In genomic region chrX:72959971-72960370, GRCh38 we compare ENCODE assay signal across 5 cellular contexts. TPM values are rescaled to one million over a fixed set of nuclear protein-coding genes. Genes with fewer than 3 reads are reported as not detected.
"Had no signal": no experiment of that assay in that cellular context is flagged by ENCODE, and none has a peak within 500 bp of the region (broad histone marks: within the 10 kb centered on the region; RNA-seq: fewer than 3 reads in every experiment).

No MANE protein-coding gene starts in this region.

RNA-seq across cellular contexts. Expression of gene DMRTC1, which starts 16.3 kb away (rescaled TPM):
- total RNA-seq: HT-29, HT1080, IMR-90, K562 had no signal
- polyA plus RNA-seq: IMR-90, K562 had no signal

RNA-seq across cellular contexts. Expression of gene FAM236A, which starts 22.0 kb away (rescaled TPM):
- total RNA-seq: HT-29, HT1080, IMR-90, K562 had no signal
- polyA plus RNA-seq: IgD-negative memory B cell, IMR-90, K562 had no signal

RNA-seq across cellular contexts. Expression of gene PABPC1L2B, which starts 42.8 kb away (rescaled TPM):
- total RNA-seq: HT-29, HT1080, IMR-90, K562 had no signal
- polyA plus RNA-seq: IgD-negative memory B cell, IMR-90, K562 had no signal

RNA-seq across cellular contexts. Expression of gene FAM236C, which starts 47.6 kb away (rescaled TPM):
- total RNA-seq: HT-29, HT1080, IMR-90, K562 had no signal
- polyA plus RNA-seq: IgD-negative memory B cell, IMR-90, K562 had no signal
